23 cellular contexts compared by ENCODE assay signal in the genomic region with DNA sequence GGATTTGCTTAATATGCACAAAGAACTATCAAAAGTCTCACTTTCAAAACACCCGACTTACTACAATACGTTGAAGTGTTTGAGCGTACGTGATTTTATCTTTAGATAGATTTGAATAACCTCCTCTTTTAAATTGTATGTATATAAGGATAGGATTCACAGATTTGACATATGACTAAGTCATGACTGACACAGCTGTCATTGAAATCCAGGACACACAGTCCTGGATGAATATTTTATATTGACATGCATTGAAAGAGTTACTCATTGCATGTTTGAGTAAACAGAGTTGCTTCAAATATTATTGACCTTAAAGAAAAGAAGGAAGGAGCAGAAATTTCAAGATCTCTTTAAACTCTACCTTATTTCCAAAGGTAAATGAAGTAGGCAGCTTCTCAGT. TPM values are rescaled to one million over a fixed set of nuclear protein-coding genes. Genes with fewer than 3 reads are reported as not detected.
DNase-seq lines count a peak whose midpoint lies in the region; ATAC-seq and TF ChIP-seq lines count a peak whose summit lies in the region.
"Had no signal": no experiment of that assay in that cellular context is flagged by ENCODE, and none has a peak within 500 bp of the region (broad histone marks: within the 10 kb centered on the region; RNA-seq: fewer than 3 reads in every experiment).

No MANE protein-coding gene starts in this region.

- H3K36me3 Mint-ChIP-seq in MCF 10A (ENCODE audit: insufficient read depth, unreplicated experiment) (no peaks in the 10 kb centered on the region), nephron progenitor cell (ENCODE audit: low read depth) (no peaks in the 10 kb centered on the region)
- H3K36me3 Mint-ChIP-seq: CD4-positive, CD25-positive, alpha-beta regulatory T cell had no signal

- no peak overlapping the region for H3K9ac ChIP-seq in mammary epithelial cell (ENCODE audit: insufficient read depth, low read length)
- H3K9ac ChIP-seq: BLaER1 had no signal

- H3K4me3 ChIP-seq in mammary epithelial cell (replicated peaks in 1 of 3; ENCODE audit: insufficient read depth in 1 of 3, low read depth in 2 of 3, low read length in 3 of 3) (no peak overlapping the region), epithelial cell of esophagus (ENCODE audit: low read length) (no peak overlapping the region)
- H3K4me3 ChIP-seq: BLaER1, PC-9 had no signal

- intact Hi-C loops in MCF 10A (cut with micrococcal nuclease): no loop called here
- intact Hi-C loops in mammary epithelial cell (cut with micrococcal nuclease): no loop called here

- H3K36me3 ChIP-seq in mammary epithelial cell (ENCODE audit: insufficient read depth, low read length): no peaks in the 10 kb centered on the region
- H3K36me3 ChIP-seq: BLaER1 had no signal

- H3K4me3 Mint-ChIP-seq in MCF 10A (ENCODE audit: unreplicated experiment): no peak overlapping the region
- no peak overlapping the region for H3K4me3 Mint-ChIP-seq in nephron progenitor cell
- no peak overlapping the region for H3K4me3 Mint-ChIP-seq in stimulated activated naive CD8-positive, alpha-beta T cell treated with anti-CD3 and anti-CD28 coated beads, Interleukin-15, amount 100 ng/mL, for 72 hours
- H3K4me3 Mint-ChIP-seq: CD4-positive, CD25-positive, alpha-beta regulatory T cell had no signal

- POLR2A ChIA-PET in MCF 10A (lab: Yijun Ruan, JAX): no interaction called here

- no peak for ATAC-seq in stimulated activated naive CD8-positive, alpha-beta T cell treated with anti-CD3 and anti-CD28 coated beads, Interleukin-15, amount 100 ng/mL, for 72 hours
- ATAC-seq in HG02763 (IDR thresholded peaks at IDR 0.05; ENCODE audit: unreplicated experiment): no peak
- ATAC-seq: HCT116 had no signal

- H3K79me2 ChIP-seq in mammary epithelial cell (ENCODE audit: insufficient read depth, low read length): no peaks in the 10 kb centered on the region

- in situ Hi-C loops in mammary epithelial cell (cut with MboI; ENCODE audit: low sequenced_read_pairs in 2 of 2): no loop called here

- H3K27ac ChIP-seq in mammary epithelial cell (ENCODE audit: insufficient read depth, low read depth, low read length): no peak overlapping the region
- H3K27ac ChIP-seq: BLaER1, PC-9 had no signal

- H3K4me1 Mint-ChIP-seq in MCF 10A (ENCODE audit: insufficient read depth, unreplicated experiment): peaks cover 20% of the 10 kb centered on the region
- H3K4me1 Mint-ChIP-seq in nephron progenitor cell: no peaks in the 10 kb centered on the region
- H3K4me1 Mint-ChIP-seq in stimulated activated naive CD8-positive, alpha-beta T cell treated with anti-CD3 and anti-CD28 coated beads, Interleukin-15, amount 100 ng/mL, for 72 hours: no peaks in the 10 kb centered on the region
- H3K4me1 Mint-ChIP-seq: CD4-positive, CD25-positive, alpha-beta regulatory T cell had no signal

- H3K9me3 Mint-ChIP-seq in MCF 10A (ENCODE audit: unreplicated experiment) (no peaks in the 10 kb centered on the region), nephron progenitor cell (peaks cover 5% of the 10 kb centered on the region)
- peaks cover 6 to 9% of the 10 kb centered on the region in 2 donors for H3K9me3 Mint-ChIP-seq in stimulated activated naive CD8-positive, alpha-beta T cell treated with anti-CD3 and anti-CD28 coated beads, Interleukin-15, amount 100 ng/mL, for 72 hours

- no peaks in the 10 kb centered on the region for H4K20me1 ChIP-seq in mammary epithelial cell (ENCODE audit: insufficient read depth, low read length)
- H4K20me1 ChIP-seq: BLaER1 had no signal

- no peaks in the 10 kb centered on the region for H3K27me3 Mint-ChIP-seq in MCF 10A (ENCODE audit: insufficient read depth, unreplicated experiment)
- no peaks in the 10 kb centered on the region for H3K27me3 Mint-ChIP-seq in nephron progenitor cell (ENCODE audit: low read depth, poor library complexity)
- H3K27me3 Mint-ChIP-seq in stimulated activated naive CD8-positive, alpha-beta T cell treated with anti-CD3 and anti-CD28 coated beads, Interleukin-15, amount 100 ng/mL, for 72 hours: no peaks in the 10 kb centered on the region
- H3K27me3 Mint-ChIP-seq: CD4-positive, CD25-positive, alpha-beta regulatory T cell had no signal

- H3K9me3 ChIP-seq in mammary epithelial cell (replicated peaks; ENCODE audit: insufficient read depth, low read length): no peaks in the 10 kb centered on the region
- H3K9me3 ChIP-seq: BLaER1 had no signal

- peaks cover 6% of the 10 kb centered on the region for H3K4me1 ChIP-seq in mammary epithelial cell (ENCODE audit: insufficient read depth, low read length)
- H3K4me1 ChIP-seq: BLaER1 had no signal

- no peak overlapping the region for H2AFZ ChIP-seq in mammary epithelial cell (ENCODE audit: low read depth, low read length)
- H2AFZ ChIP-seq: PC-9 had no signal

- H3K4me2 ChIP-seq in mammary epithelial cell (ENCODE audit: insufficient read depth, low read depth, low read length): no peak overlapping the region
- H3K4me2 ChIP-seq: BLaER1, PC-9 had no signal

- dilution Hi-C loops in mammary epithelial cell (cut with HindIII; ENCODE audit: low sequenced_read_pairs): no loop called here

- no TSS peak for BruUV-seq in MCF 10A (replicated peaks; lab: Mats Ljungman, UMichigan)
- BruUV-seq in mammary epithelial cell (replicated peaks; lab: Mats Ljungman, UMichigan): no TSS peak

- TF ChIP-seq CTCF in MCF 10A (IDR thresholded peaks at IDR 0.05; ENCODE audit: unreplicated experiment) (no peak), mammary epithelial cell (conservative IDR thresholded peaks at IDR 0.05 in 1 of 2, IDR thresholded peaks at IDR 0.05 in 1 of 2; ENCODE audit: extremely low read depth in 1 of 2, insufficient read depth in 1 of 2, low read depth in 1 of 2, low read length in 2 of 2) (no peak), epithelial cell of esophagus (IDR thresholded peaks at IDR 0.05; ENCODE audit: insufficient read depth, low read depth, low read length, missing control alignments) (no peak), nephron progenitor cell (IDR thresholded peaks at IDR 0.05) (no peak)

- 90% methylated on average over 4 of the region's 4 CpGs for WGBS in mammary epithelial cell (ENCODE audit: low coverage, missing lambda C conversion rate)

- DNase-seq in MCF 10A (ENCODE audit: unreplicated experiment): no peak
- no peak for DNase-seq in mammary epithelial cell
- DNase-seq in epithelial cell of esophagus (ENCODE audit: low read depth): peak; percentile 52
- DNase-seq in nephron progenitor cell: no peak
- no peak for DNase-seq in stimulated activated naive CD8-positive, alpha-beta T cell treated with anti-CD3 and anti-CD28 coated beads, Interleukin-15, amount 100 ng/mL, for 72 hours
- DNase-seq in ecto neural progenitor cell (ENCODE audit: low spot score): no peak
- DNase-seq: CD4-positive, CD25-positive, alpha-beta regulatory T cell; DMS153; NCI-H1105; NCI-H1436 treated with DMSO at 0.1 percent for 48 hours; NCI-H187 treated with DMSO at 0.1 percent for 48 hours; NCI-H2171 treated with DMSO at 0.1 percent for 48 hours; NCI-H345; NK-92 treated with Interleukin-12 subunit alpha and Interleukin-12 subunit beta, amount 100 ng/mL, for 24 hours; PC-9 had no signal

- CTCF ChIA-PET in MCF 10A (lab: Yijun Ruan, JAX) (no interaction called here), mammary epithelial cell (lab: Charles Lee; ENCODE audit: low non-redundant PET) (no interaction called here)

- H3K27ac Mint-ChIP-seq in MCF 10A (ENCODE audit: low read depth, unreplicated experiment) (peak overlapping the region; percentile 29), nephron progenitor cell (peak overlapping the region; percentile 60)
- H3K27ac Mint-ChIP-seq in stimulated activated naive CD8-positive, alpha-beta T cell treated with anti-CD3 and anti-CD28 coated beads, Interleukin-15, amount 100 ng/mL, for 72 hours: no peak overlapping the region

- no peaks in the 10 kb centered on the region for H3K27me3 ChIP-seq in mammary epithelial cell (ENCODE audit: insufficient read depth, low read length)
- H3K27me3 ChIP-seq: BLaER1 had no signal

RNA-seq across cellular contexts. Expression of gene MUSK, which starts 3.3 kb away (rescaled TPM):
- not detected in 2 replicates for total RNA-seq in MCF 10A (2022)
- not detected for total RNA-seq in mammary epithelial cell
- polyA plus RNA-seq in mammary epithelial cell: not detected
- polyA minus RNA-seq in mammary epithelial cell: not detected
- total RNA-seq: A172; CD4-positive, CD25-positive, alpha-beta regulatory T cell; Daoy; H1; HT-29; PC-9; SK-MEL-5 had no signal
- polyA plus RNA-seq: CD4-positive, CD25-positive, alpha-beta regulatory T cell; H1 had no signal

Comparison
In these comparisons a context has a peak if more than half of its experiments do, and no peak if none do; other contexts are left out.
1. H3K27ac Mint-ChIP-seq: peak in MCF 10A (single experiment) and nephron progenitor cell (single experiment); none in stimulated activated naive CD8-positive, alpha-beta T cell treated with anti-CD3 and anti-CD28 coated beads, Interleukin-15, amount 100 ng/mL, for 72 hours (0 of 2).